ENCODE assay signal across 1 cellular context in the genomic region with DNA sequence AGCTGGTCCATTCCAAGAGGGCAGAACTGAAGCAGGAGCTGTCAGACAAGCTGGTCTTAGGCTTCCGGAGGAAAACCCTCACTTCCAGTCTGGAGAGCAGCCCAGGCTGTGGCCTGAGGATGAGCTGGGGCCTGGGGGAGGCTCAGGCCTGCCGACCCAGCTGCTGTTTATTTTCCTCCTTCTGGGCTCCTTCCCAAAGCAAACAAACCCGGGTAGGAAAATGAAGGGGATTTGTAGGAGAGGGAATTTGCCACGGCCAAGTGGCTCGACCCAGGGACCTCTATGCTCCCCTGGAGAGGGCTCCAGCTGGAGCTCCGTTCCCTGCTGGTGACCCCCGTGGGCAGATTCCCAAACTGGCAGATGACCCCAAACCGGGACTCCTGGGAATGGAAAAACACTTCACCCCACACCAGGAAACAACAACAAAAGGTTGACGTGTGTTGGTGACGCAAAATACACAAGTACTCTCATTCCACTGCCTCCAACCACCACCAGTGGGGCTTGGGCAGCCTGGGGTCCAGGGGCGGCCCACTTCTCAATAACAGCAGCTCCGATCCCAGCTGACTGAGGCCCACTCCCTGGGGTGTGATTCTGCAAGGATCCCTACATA.
TF ChIP-seq lines count a peak whose summit lies in the region.

No MANE protein-coding gene starts in this region.

TF ChIP-seq in HepG2, 621 proteins besides CTCF, POLR2A, EP300 and RAD21 (continued from another document and continues in another):
- TF ChIP-seq TEAD3 (CRISPR knock-in tag; optimal IDR thresholded peaks at IDR 0.05; ENCODE audit: borderline replicate concordance) (no peak), TP53 (CRISPR knock-in tag; conservative IDR thresholded peaks at IDR 0.05) (peak; percentile 26; the same call in 1 of the 2 replicates), IKZF1 (IDR thresholded peaks at IDR 0.05) (no peak), ZHX1 (CRISPR knock-in tag; IDR thresholded peaks at IDR 0.05; ENCODE audit: low read depth) (no peak), ZNF687 (CRISPR knock-in tag; IDR thresholded peaks at IDR 0.05) (peak; percentile 91), DNMT3B (CRISPR knock-in tag; conservative IDR thresholded peaks at IDR 0.05) (no peak), GABPA (IDR thresholded peaks at IDR 0.05; ENCODE audit: low read depth, low read length) (no peak), GABPA (CRISPR knock-in tag; IDR thresholded peaks at IDR 0.05; ENCODE audit: low read depth) (0 out of 2 replicates have a peak, but pooled peaks have one; percentile 42), MXD4 (CRISPR knock-in tag; IDR thresholded peaks at IDR 0.05) (no peak), ZNF737 (CRISPR knock-in tag; IDR thresholded peaks at IDR 0.05; ENCODE audit: borderline replicate concordance) (no peak), CBX5 (CRISPR knock-in tag; IDR thresholded peaks at IDR 0.05; ENCODE audit: borderline replicate concordance) (no peak), PHB2 (IDR thresholded peaks at IDR 0.05; ENCODE audit: partially characterized antibody) (no peak), KLF16 (CRISPR knock-in tag; IDR thresholded peaks at IDR 0.05) (peak in 1 of 2 experiments; percentile 48; a peak in 1 of 4 replicates), JUNB (CRISPR knock-in tag; IDR thresholded peaks at IDR 0.05; ENCODE audit: borderline replicate concordance) (no peak), SOX13 (IDR thresholded peaks at IDR 0.05) (no peak), SOX13 (CRISPR knock-in tag; conservative IDR thresholded peaks at IDR 0.05 in 1 of 2, IDR thresholded peaks at IDR 0.05 in 1 of 2) (peak in 1 of 2 experiments; percentile 43; a peak in 1 of 4 replicates), KMT2B (CRISPR knock-in tag; IDR thresholded peaks at IDR 0.05) (peak; percentile 52; the same call in 1 of the 2 replicates), FOXJ3 (CRISPR knock-in tag; IDR thresholded peaks at IDR 0.05; ENCODE audit: borderline replicate concordance) (peak; percentile 90; the same call in 1 of the 2 replicates), SNAPC2 (CRISPR knock-in tag; IDR thresholded peaks at IDR 0.05) (no peak), ZNF143 (CRISPR knock-in tag; IDR thresholded peaks at IDR 0.05) (0 out of 2 replicates have a peak, but pooled peaks have one; percentile 16), ZNF317 (CRISPR knock-in tag; IDR thresholded peaks at IDR 0.05) (peak; percentile 62; the same call in 1 of the 2 replicates), IKZF5 (CRISPR knock-in tag; IDR thresholded peaks at IDR 0.05) (peak; percentile 89), PHF21A (CRISPR knock-in tag; IDR thresholded peaks at IDR 0.05) (peak; percentile 95), IRX3 (CRISPR knock-in tag; IDR thresholded peaks at IDR 0.05; ENCODE audit: borderline replicate concordance, low read depth) (no peak), LRRFIP1 (CRISPR knock-in tag; conservative IDR thresholded peaks at IDR 0.05) (no peak), JARID2 (CRISPR knock-in tag; IDR thresholded peaks at IDR 0.05; ENCODE audit: insufficient replicate concordance) (peak; percentile 79), PHF8 (CRISPR knock-in tag; IDR thresholded peaks at IDR 0.05) (peak; percentile 60; the same call in 1 of the 2 replicates), SALL1 (CRISPR knock-in tag; IDR thresholded peaks at IDR 0.05) (peak; percentile 65; the same call in 1 of the 2 replicates), ATF7 (IDR thresholded peaks at IDR 0.05) (no peak), ATF7 (CRISPR knock-in tag; IDR thresholded peaks at IDR 0.05) (no peak), ARHGAP35 (CRISPR knock-in tag; IDR thresholded peaks at IDR 0.05; ENCODE audit: borderline replicate concordance) (no peak), KAT7 (CRISPR knock-in tag; IDR thresholded peaks at IDR 0.05; ENCODE audit: borderline replicate concordance) (peak; percentile 78; the same call in 1 of the 2 replicates), ZNF784 (CRISPR knock-in tag; IDR thresholded peaks at IDR 0.05; ENCODE audit: borderline replicate concordance) (no peak), ADNP (CRISPR knock-in tag; IDR thresholded peaks at IDR 0.05) (no peak), SMAD9 (CRISPR knock-in tag; IDR thresholded peaks at IDR 0.05) (no peak), NFKB2 (CRISPR knock-in tag; IDR thresholded peaks at IDR 0.05; ENCODE audit: borderline replicate concordance) (0 out of 2 replicates have a peak, but pooled peaks have one; percentile 28), IRF2 (CRISPR knock-in tag; IDR thresholded peaks at IDR 0.05) (0 out of 2 replicates have a peak, but pooled peaks have one; percentile 21), ZNF749 (CRISPR knock-in tag; IDR thresholded peaks at IDR 0.05; ENCODE audit: borderline replicate concordance) (no peak), TFAP4 (IDR thresholded peaks at IDR 0.05; ENCODE audit: borderline replicate concordance, low read depth) (peak; percentile 92)
- TF ChIP-seq, protein P1, sequence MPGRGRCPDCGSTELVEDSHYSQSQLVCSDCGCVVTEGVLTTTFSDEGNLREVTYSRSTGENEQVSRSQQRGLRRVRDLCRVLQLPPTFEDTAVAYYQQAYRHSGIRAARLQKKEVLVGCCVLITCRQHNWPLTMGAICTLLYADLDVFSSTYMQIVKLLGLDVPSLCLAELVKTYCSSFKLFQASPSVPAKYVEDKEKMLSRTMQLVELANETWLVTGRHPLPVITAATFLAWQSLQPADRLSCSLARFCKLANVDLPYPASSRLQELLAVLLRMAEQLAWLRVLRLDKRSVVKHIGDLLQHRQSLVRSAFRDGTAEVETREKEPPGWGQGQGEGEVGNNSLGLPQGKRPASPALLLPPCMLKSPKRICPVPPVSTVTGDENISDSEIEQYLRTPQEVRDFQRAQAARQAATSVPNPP (CRISPR knock-in tag; IDR thresholded peaks at IDR 0.05): no peak
- TF ChIP-seq, protein P2, sequence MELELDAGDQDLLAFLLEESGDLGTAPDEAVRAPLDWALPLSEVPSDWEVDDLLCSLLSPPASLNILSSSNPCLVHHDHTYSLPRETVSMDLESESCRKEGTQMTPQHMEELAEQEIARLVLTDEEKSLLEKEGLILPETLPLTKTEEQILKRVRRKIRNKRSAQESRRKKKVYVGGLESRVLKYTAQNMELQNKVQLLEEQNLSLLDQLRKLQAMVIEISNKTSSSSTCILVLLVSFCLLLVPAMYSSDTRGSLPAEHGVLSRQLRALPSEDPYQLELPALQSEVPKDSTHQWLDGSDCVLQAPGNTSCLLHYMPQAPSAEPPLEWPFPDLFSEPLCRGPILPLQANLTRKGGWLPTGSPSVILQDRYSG (CRISPR knock-in tag; IDR thresholded peaks at IDR 0.05): no peak
- TF ChIP-seq, protein P3, sequence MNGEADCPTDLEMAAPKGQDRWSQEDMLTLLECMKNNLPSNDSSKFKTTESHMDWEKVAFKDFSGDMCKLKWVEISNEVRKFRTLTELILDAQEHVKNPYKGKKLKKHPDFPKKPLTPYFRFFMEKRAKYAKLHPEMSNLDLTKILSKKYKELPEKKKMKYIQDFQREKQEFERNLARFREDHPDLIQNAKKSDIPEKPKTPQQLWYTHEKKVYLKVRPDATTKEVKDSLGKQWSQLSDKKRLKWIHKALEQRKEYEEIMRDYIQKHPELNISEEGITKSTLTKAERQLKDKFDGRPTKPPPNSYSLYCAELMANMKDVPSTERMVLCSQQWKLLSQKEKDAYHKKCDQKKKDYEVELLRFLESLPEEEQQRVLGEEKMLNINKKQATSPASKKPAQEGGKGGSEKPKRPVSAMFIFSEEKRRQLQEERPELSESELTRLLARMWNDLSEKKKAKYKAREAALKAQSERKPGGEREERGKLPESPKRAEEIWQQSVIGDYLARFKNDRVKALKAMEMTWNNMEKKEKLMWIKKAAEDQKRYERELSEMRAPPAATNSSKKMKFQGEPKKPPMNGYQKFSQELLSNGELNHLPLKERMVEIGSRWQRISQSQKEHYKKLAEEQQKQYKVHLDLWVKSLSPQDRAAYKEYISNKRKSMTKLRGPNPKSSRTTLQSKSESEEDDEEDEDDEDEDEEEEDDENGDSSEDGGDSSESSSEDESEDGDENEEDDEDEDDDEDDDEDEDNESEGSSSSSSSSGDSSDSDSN (CRISPR knock-in tag; IDR thresholded peaks at IDR 0.05): peak; percentile 77
